Comparison of ENCODE assay signal across 7 cellular contexts in the genomic region with DNA sequence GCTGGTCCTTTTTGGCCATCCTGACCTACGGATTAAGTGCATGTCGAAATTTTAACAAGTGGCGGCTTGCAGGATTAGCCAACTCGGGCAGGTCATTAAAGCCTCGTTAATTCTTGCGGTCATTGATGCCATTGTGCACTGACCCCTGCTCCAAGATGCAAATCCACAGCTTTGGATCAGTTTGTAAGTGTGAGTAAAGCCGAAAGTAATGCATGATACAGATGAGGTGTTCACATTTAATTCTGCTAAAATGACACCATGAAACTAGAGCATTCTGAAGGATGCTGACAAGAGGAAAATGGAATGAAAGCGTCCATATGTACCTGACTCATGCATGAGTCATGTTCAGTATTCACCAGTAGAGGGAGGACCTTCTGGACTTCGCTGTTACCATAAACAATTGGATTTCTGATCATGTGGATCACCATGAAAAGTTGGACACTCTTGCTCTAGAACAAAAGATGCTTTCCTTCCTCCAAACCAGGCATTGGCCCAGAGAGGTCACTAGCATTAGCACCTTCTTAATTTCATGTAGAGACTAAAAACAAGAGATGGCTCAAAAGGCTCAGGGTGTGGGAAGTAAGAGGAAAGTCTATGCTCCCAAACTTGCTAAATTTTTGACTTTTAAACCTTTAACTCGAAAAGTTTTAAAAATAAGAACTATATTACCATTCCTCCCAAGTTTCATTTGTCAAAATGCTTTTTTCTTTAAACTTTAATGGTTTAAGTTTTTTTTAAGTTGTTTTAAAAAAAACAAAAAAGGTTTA. TPM values are rescaled to one million over a fixed set of nuclear protein-coding genes. Genes with fewer than 3 reads are reported as not detected.
DNase-seq lines count a peak whose midpoint lies in the region; ATAC-seq, FAIRE-seq and TF ChIP-seq lines count a peak whose summit lies in the region.

No MANE protein-coding gene starts in this region.

- H2AFZ ChIP-seq in KMS-11 (ENCODE audit: low read depth) (no peak overlapping the region), K562 (ENCODE audit: low read depth, low read length) (no peak overlapping the region)

- ATAC-seq in K562, result peak; percentile 94
- peak; percentile 70 for ATAC-seq in left lobe of liver
- ATAC-seq in HG03039 (IDR thresholded peaks at IDR 0.05; ENCODE audit: unreplicated experiment), result no peak
- ATAC-seq in GM21367 (IDR thresholded peaks at IDR 0.05; ENCODE audit: unreplicated experiment), result no peak
- ATAC-seq in HG03565 (IDR thresholded peaks at IDR 0.05; ENCODE audit: unreplicated experiment), result no peak

- H3K9me1 ChIP-seq in K562 (ENCODE audit: control insufficient read depth, insufficient read depth, low read length), result no peaks in the 10 kb centered on the region

- H3K27ac ChIP-seq in KMS-11 (no peak overlapping the region), K562 (ENCODE audit: extremely low read depth, low read depth, low read length) (no peak overlapping the region)

- intact Hi-C loops in K562 (cut with micrococcal nuclease), result no loop called here

- peak; percentile 27 for DNase-seq in G401 (ENCODE audit: low spot score)
- peak; percentile 58 to 68 (median 66) for DNase-seq in K562 (ENCODE audit: extremely low read depth in 1 of 4, low spot score in 3 of 4)
- no peak for DNase-seq in left lobe of liver (ENCODE audit: low spot score)

- peak; percentile 37 to 56; a peak in 3 of 4 replicates for TF ChIP-seq RAD21 in K562 (CRISPR knock-in tag; conservative IDR thresholded peaks at IDR 0.05 in 1 of 2, IDR thresholded peaks at IDR 0.05 in 1 of 2)

- peak; percentile 68 for TF ChIP-seq CTCF in KMS-11 (conservative IDR thresholded peaks at IDR 0.05; ENCODE audit: low read depth, low read length)
- peak; percentile 62 to 81 (median 77) for TF ChIP-seq CTCF in K562 (IDR thresholded peaks at IDR 0.05 in 2 of 3, conservative IDR thresholded peaks at IDR 0.05 in 1 of 3; ENCODE audit: insufficient read depth in 2 of 3, low read depth in 1 of 3, low read length in 3 of 3)

- FAIRE-seq in K562 (lab: Jason Lieb, UNC), result peak; percentile 96

- no peak for TF ChIP-seq POLR2A in K562 (conservative IDR thresholded peaks at IDR 0.05)

- no peak overlapping the region for H3K9ac ChIP-seq in KMS-11
- H3K9ac ChIP-seq in K562 (ENCODE audit: insufficient read depth in 1 of 2, low read depth in 2 of 2, low read length in 2 of 2), result no peak overlapping the region

- POLR2A ChIA-PET in K562 (lab: Yijun Ruan, JAX), result no interaction called here

- BruUV-seq in K562 (replicated peaks; lab: Mats Ljungman, UMichigan), result no TSS peak

- H3K4me2 ChIP-seq in KMS-11 (no peak overlapping the region), K562 (ENCODE audit: insufficient read depth, low read length) (no peak overlapping the region)

- no peak overlapping the region for H3K4me3 ChIP-seq in KMS-11 (IDR thresholded peaks at IDR 0.05; ENCODE audit: insufficient read depth, low read depth, low read length)
- H3K4me3 ChIP-seq in K562, result no peak overlapping the region

- CTCF ChIA-PET in K562 (lab: Yijun Ruan, JAX; ENCODE audit: low intra/inter-chr PET ratio), result interaction anchor here (0.5 to 1.6 kb wide), 5 partner anchors 22 to 607 kb away, joined by 3 to 9 read pairs (median 4); no protein-coding TSS in a partner anchor

- WGBS in K562 (ENCODE audit: insufficient coverage, low coverage, missing lambda C conversion rate), result 9% methylated on average over 10 of the region's 10 CpGs

- in situ Hi-C loops in G401 (cut with HindIII; ENCODE audit: low sequenced_read_pairs), result no loop called here
- in situ Hi-C loops in K562 (cut with MboI), result no loop called here

- no peaks in the 10 kb centered on the region for H3K79me2 ChIP-seq in KMS-11 (ENCODE audit: insufficient read depth, low read depth)
- H3K79me2 ChIP-seq in K562 (ENCODE audit: control insufficient read depth, insufficient read depth, low read length), result no peaks in the 10 kb centered on the region

- TF ChIP-seq EP300 in K562 (IDR thresholded peaks at IDR 0.05; ENCODE audit: low read length), result no peak

- H4K20me1 ChIP-seq in KMS-11 (ENCODE audit: insufficient read depth), result no peaks in the 10 kb centered on the region
- peaks cover 6% of the 10 kb centered on the region; the same call in 1 of the 2 replicates for H4K20me1 ChIP-seq in K562 (replicated peaks; ENCODE audit: control insufficient read depth, insufficient read depth, low read length)

- H3K9me3 ChIP-seq in K562 (replicated peaks; ENCODE audit: control insufficient read depth, insufficient read depth, low read depth, low read length), result no peaks in the 10 kb centered on the region

- H3K4me1 ChIP-seq in KMS-11 (ENCODE audit: low read depth, poor library complexity, severe bottlenecking) (peaks cover 7% of the 10 kb centered on the region), K562 (replicated peaks in 1 of 2; ENCODE audit: control insufficient read depth in 2 of 2, insufficient read depth in 2 of 2, low read length in 2 of 2) (no peaks in the 10 kb centered on the region)

- no peaks in the 10 kb centered on the region for H3K36me3 ChIP-seq in KMS-11 (ENCODE audit: insufficient read depth)
- no peaks in the 10 kb centered on the region for H3K36me3 ChIP-seq in K562 (ENCODE audit: control insufficient read depth, insufficient read depth, low read length)

- H3K27me3 ChIP-seq in KMS-11 (ENCODE audit: insufficient read depth, low read depth) (no peaks in the 10 kb centered on the region), K562 (ENCODE audit: control insufficient read depth in 2 of 2, insufficient read depth in 2 of 2, low read length in 2 of 2) (peaks cover 51 to 69% of the 10 kb centered on the region in 2 experiments)

TF ChIP-seq in K562, 482 proteins besides CTCF, POLR2A, EP300 and RAD21 (continues in another document):
- TF ChIP-seq ZNF583 (CRISPR knock-in tag; IDR thresholded peaks at IDR 0.05), result no peak

RNA-seq across cellular contexts. Expression of a gene that starts 48.0 kb away (rescaled TPM):
- not detected in 2 replicates for total RNA-seq in G401 (2014; rRNA removed; shearing (Covaris generic))
- not detected in 2 replicates for total RNA-seq in K562 (2011; cell fraction: chromatin; rRNA removed; ENCODE audit: low replicate concordance)
- total RNA-seq in K562 (2011; cell fraction: nucleolus; rRNA removed), result not detected in 2 replicates
- not detected in 2 replicates for total RNA-seq in K562 (2011; cell fraction: nucleoplasm; rRNA removed)
- total RNA-seq in K562 (2014; rRNA removed) (not detected in 2 replicates), K562 (2014; rRNA removed; fragmentation: Illumina TruSeq; extraction: Trizol) (not detected in 2 replicates), K562 (2015; rRNA removed; fragmentation: Illumina TruSeq; extraction: Trizol) (not detected in 2 replicates), K562 (2021) (not detected in 2 replicates), left lobe of liver (not detected)
- polyA plus RNA-seq in K562 (2011; rRNA removed) (not detected in 2 replicates), K562 (2014; fragmentation: Illumina TruSeq; extraction: Trizol) (0.01 TPM in 1 of 2 replicates, not detected in the other), K562 (2014; fragmentation: Nextera tagmentation; extraction: Ambion mirVana) (not detected), K562 (2014; rRNA removed) (0.03 TPM in 1 of 2 replicates, not detected in the other)
- not detected in 2 replicates for polyA plus RNA-seq in K562 (2011; cell fraction: cytosol; rRNA removed)
- 0.01 TPM in 1 of 2 replicates, not detected in the other for polyA plus RNA-seq in K562 (2011; cell fraction: nucleus; rRNA removed)
- polyA plus RNA-seq in K562 (2012), result not detected in 2 replicates
- 0.03 TPM in 1 of 2 replicates, not detected in the other for polyA minus RNA-seq in K562 (2011; rRNA and poly(A)+ RNA removed)
- polyA minus RNA-seq in K562 (2011; cell fraction: cytosol; rRNA and poly(A)+ RNA removed), result not detected in 2 replicates
- not detected in 2 replicates for polyA minus RNA-seq in K562 (2011; cell fraction: nucleus; rRNA and poly(A)+ RNA removed)

RNA-seq across cellular contexts. Expression of a gene that starts 54.1 kb away (rescaled TPM):
- not detected in 2 replicates for total RNA-seq in G401 (2014; rRNA removed; shearing (Covaris generic))
- not detected in 2 replicates for total RNA-seq in K562 (2011; cell fraction: chromatin; rRNA removed; ENCODE audit: low replicate concordance)
- not detected in 2 replicates for total RNA-seq in K562 (2011; cell fraction: nucleolus; rRNA removed)
- total RNA-seq in K562 (2011; cell fraction: nucleoplasm; rRNA removed), result not detected in 2 replicates
- total RNA-seq in K562 (2014; rRNA removed) (not detected in 2 replicates), K562 (2014; rRNA removed; fragmentation: Illumina TruSeq; extraction: Trizol) (not detected in 2 replicates), K562 (2015; rRNA removed; fragmentation: Illumina TruSeq; extraction: Trizol) (not detected in 2 replicates), K562 (2021) (not detected in 2 replicates), left lobe of liver (not detected)
- polyA plus RNA-seq in K562 (2011; rRNA removed) (not detected in 2 replicates), K562 (2014; fragmentation: Illumina TruSeq; extraction: Trizol) (not detected in 2 replicates), K562 (2014; fragmentation: Nextera tagmentation; extraction: Ambion mirVana) (not detected), K562 (2014; rRNA removed) (not detected in 2 replicates)
- polyA plus RNA-seq in K562 (2011; cell fraction: cytosol; rRNA removed), result not detected in 2 replicates
- polyA plus RNA-seq in K562 (2011; cell fraction: nucleus; rRNA removed), result not detected in 2 replicates
- not detected in 2 replicates for polyA plus RNA-seq in K562 (2012)
- not detected in 2 replicates for polyA minus RNA-seq in K562 (2011; rRNA and poly(A)+ RNA removed)
- not detected in 2 replicates for polyA minus RNA-seq in K562 (2011; cell fraction: cytosol; rRNA and poly(A)+ RNA removed)
- not detected in 2 replicates for polyA minus RNA-seq in K562 (2011; cell fraction: nucleus; rRNA and poly(A)+ RNA removed)

RNA-seq across cellular contexts. Expression of a gene that starts 56.3 kb away (rescaled TPM):
- not detected in 2 replicates for total RNA-seq in G401 (2014; rRNA removed; shearing (Covaris generic))
- 0.49 TPM in 1 of 2 replicates, not detected in the other for total RNA-seq in K562 (2011; cell fraction: chromatin; rRNA removed; ENCODE audit: low replicate concordance)
- 0.39 and 1.2 TPM in 2 replicates for total RNA-seq in K562 (2011; cell fraction: nucleolus; rRNA removed)
- 0.53 TPM in 1 of 2 replicates, not detected in the other for total RNA-seq in K562 (2011; cell fraction: nucleoplasm; rRNA removed)
- not detected in 2 replicates for total RNA-seq in K562 (2014; rRNA removed)
- total RNA-seq in K562 (2014; rRNA removed; fragmentation: Illumina TruSeq; extraction: Trizol), result not detected in 2 replicates
- not detected in 2 replicates for total RNA-seq in K562 (2015; rRNA removed; fragmentation: Illumina TruSeq; extraction: Trizol)
- not detected in 2 replicates for total RNA-seq in K562 (2021)
- polyA plus RNA-seq in K562 (2011; rRNA removed), result 0.14 TPM in 1 of 2 replicates, not detected in the other
- 0.10 TPM in 1 of 2 replicates, not detected in the other for polyA plus RNA-seq in K562 (2011; cell fraction: cytosol; rRNA removed)
- polyA plus RNA-seq in K562 (2011; cell fraction: nucleus; rRNA removed), result 0.39 and 0.75 TPM in 2 replicates
- 0.14 and 0.34 TPM in 2 replicates for polyA plus RNA-seq in K562 (2012)
- not detected in 2 replicates for polyA plus RNA-seq in K562 (2014; fragmentation: Illumina TruSeq; extraction: Trizol)
- polyA plus RNA-seq in K562 (2014; fragmentation: Nextera tagmentation; extraction: Ambion mirVana), result under 1 TPM in 1 of 2 experiments, not detected in 1; 0.11 TPM
- polyA plus RNA-seq in K562 (2014; rRNA removed), result 0.27 TPM in 1 of 2 replicates, not detected in the other
- polyA minus RNA-seq in K562 (2011; rRNA and poly(A)+ RNA removed), result not detected in 2 replicates
- not detected in 2 replicates for polyA minus RNA-seq in K562 (2011; cell fraction: cytosol; rRNA and poly(A)+ RNA removed)
- not detected in 2 replicates for polyA minus RNA-seq in K562 (2011; cell fraction: nucleus; rRNA and poly(A)+ RNA removed)
- total RNA-seq in left lobe of liver, result not detected

Comparison
In these comparisons a context has a peak if more than half of its experiments do, and no peak if none do; other contexts are left out.
1. ATAC-seq: peak in K562 (single experiment) and left lobe of liver (single experiment); none in HG03039 (single experiment), GM21367 (single experiment) and HG03565 (single experiment).